ENCODE assay signal across 8 cellular contexts in genomic region chr5:159987031-159987674, GRCh38.
DNase-seq lines count a peak whose midpoint lies in the region; ATAC-seq lines count a peak whose summit lies in the region.

No MANE protein-coding gene starts in this region.

- in situ Hi-C loops in ACHN (cut with HindIII; ENCODE audit: low pct_ligation_motif_present, low pct_unique_long_range_greater_than_20kb, low sequenced_read_pairs), result no loop called here

- ATAC-seq in GM18873 (IDR thresholded peaks at IDR 0.05; ENCODE audit: low FRiP score, unreplicated experiment) (peak; percentile 70), HG03139 (IDR thresholded peaks at IDR 0.05; ENCODE audit: unreplicated experiment) (peak; percentile 92)

- DNase-seq in ACHN, result peak; percentile 71
- peak; percentile 75 for DNase-seq in NCI-H2227 (lab: John Stamatoyannopoulos, UW; ENCODE audit: unreplicated experiment)
- peak; percentile 67 for DNase-seq in activated CD4-positive, CD25-positive, alpha-beta regulatory T cell treated with anti-CD3 and anti-CD28 coated beads, Interleukin-2, amount 50 U/mL, for 72 hours
- DNase-seq in cerebellar nuclear complex (lab: John Stamatoyannopoulos, UW), result peak; percentile 2 to 22
- peak; percentile 77 for DNase-seq in kidney glomerular epithelial cell (lab: John Stamatoyannopoulos, UW)
- DNase-seq in stimulated activated CD4-positive, alpha-beta T cell treated with anti-CD3 and anti-CD28 coated beads, Interleukin-1b, Interleukin-23, amount 100 ng/mL, for 1 hour (ENCODE audit: low read depth in 2 of 2), result peak; percentile 31 to 59

Comparison
In these comparisons a context has a peak if more than half of its experiments do, and no peak if none do; other contexts are left out.
1. Peak in every context shown above with its lines: DNase-seq and ATAC-seq.
2. DNase-seq: peak in every context shown above with its lines; median percentile 77 in kidney glomerular epithelial cell; 75 in NCI-H2227; 71 in ACHN; 67 in activated CD4-positive, CD25-positive, alpha-beta regulatory T cell treated with anti-CD3 and anti-CD28 coated beads, Interleukin-2, amount 50 U/mL, for 72 hours; 45 in stimulated activated CD4-positive, alpha-beta T cell treated with anti-CD3 and anti-CD28 coated beads, Interleukin-1b, Interleukin-23, amount 100 ng/mL, for 1 hour; 12 in cerebellar nuclear complex.